Comparison of ENCODE assay signal across 12 cellular contexts in the genomic region with DNA sequence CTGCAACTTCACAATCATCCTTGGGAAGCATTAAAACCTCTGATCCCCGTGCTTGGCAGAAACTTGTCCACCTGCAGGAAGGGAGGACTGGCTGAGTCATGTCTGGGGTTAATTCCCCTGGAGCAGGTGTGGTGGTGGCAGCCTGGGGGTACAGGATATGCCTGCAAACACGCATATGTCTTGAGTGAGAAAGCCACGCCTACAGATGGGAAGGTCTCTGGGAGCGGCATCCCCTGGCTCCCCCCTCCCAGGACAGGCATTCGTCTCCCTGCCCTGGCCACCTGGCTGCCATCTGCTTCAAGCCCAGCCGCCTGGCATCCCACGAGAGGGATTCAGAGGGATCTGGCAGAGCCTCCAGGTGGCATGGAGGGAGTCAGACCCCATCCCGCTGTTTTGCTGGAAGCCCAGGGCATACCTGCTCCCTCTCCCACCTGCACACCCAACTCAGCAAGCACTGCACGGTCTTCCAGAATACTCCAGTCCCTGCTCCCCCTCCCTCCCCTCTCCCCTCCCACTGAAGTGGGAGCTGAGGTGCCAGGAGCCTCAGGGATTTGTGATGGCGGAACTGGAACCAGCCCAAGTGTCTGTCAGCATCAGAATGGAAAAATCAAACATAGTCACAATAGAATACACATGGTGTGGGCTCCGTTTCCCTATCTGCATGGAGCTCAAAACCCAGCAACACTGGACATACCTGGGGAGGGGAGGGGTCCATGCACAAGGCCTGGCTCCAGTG.
DNase-seq lines count a peak whose midpoint lies in the region; ATAC-seq, FAIRE-seq and TF ChIP-seq lines count a peak whose summit lies in the region.
"Had no signal": no experiment of that assay in that cellular context is flagged by ENCODE, and none has a peak within 500 bp of the region (broad histone marks: within the 10 kb centered on the region; RNA-seq: fewer than 3 reads in every experiment).

No MANE protein-coding gene starts in this region.

- no peak overlapping the region for H2BK120ac ChIP-seq in H1 (replicated peaks; ENCODE audit: low read depth, low read length)

- H3K9me3 ChIP-seq in H1 (ENCODE audit: insufficient read depth in 2 of 2, low read depth in 1 of 2, low read length in 1 of 2) = no peaks in the 10 kb centered on the region
- H3K9me3 ChIP-seq in CD8-positive, alpha-beta T cell (ENCODE audit: low read length) = no peaks in the 10 kb centered on the region
- H3K9me3 ChIP-seq: esophagus muscularis mucosa had no signal

- DNase-seq in Calu3 = peak; percentile 61
- DNase-seq in LHCN-M2 (ENCODE audit: low read depth) = peak; percentile 14
- DNase-seq in NCI-H524 (lab: John Stamatoyannopoulos, UW) = peak; percentile 94 to 97
- no peak for DNase-seq in H1 (ENCODE audit: low read depth in 1 of 2, low spot score in 2 of 2)
- no peak for DNase-seq in CD14-positive monocyte (ENCODE audit: low spot score)
- DNase-seq in CD8-positive, alpha-beta T cell = no peak
- no peak for DNase-seq in activated T-cell treated with anti-CD3 and anti-CD28 coated beads, Interleukin-2, amount 50 U/mL, for 48 hours
- no peak for DNase-seq in T-helper 1 cell
- DNase-seq: AML-193; stimulated activated CD4-positive, alpha-beta T cell treated with anti-CD3 and anti-CD28 coated beads, Interleukin-2, amount 100 ng/mL, for 48 hours had no signal

- no peak overlapping the region; the same call in 1 of the 2 replicates for H3K18ac ChIP-seq in H1 (ENCODE audit: extremely low read depth, low read length)

- TF ChIP-seq EP300 in H1 (IDR thresholded peaks at IDR 0.05; ENCODE audit: borderline replicate concordance in 1 of 2, low read depth in 2 of 2, low read length in 2 of 2) = no peak

- H3K56ac ChIP-seq in H1 (replicated peaks; ENCODE audit: insufficient read length, low read depth, low read length) = no peak overlapping the region

- intact Hi-C loops in Calu3 (cut with micrococcal nuclease; ENCODE audit: unreplicated experiment) = no loop called here
- intact Hi-C loops in CD14-positive monocyte (cut with micrococcal nuclease) = no loop called here
- intact Hi-C loops in CD8-positive, alpha-beta T cell (cut with DNase I, micrococcal nuclease) = no loop called here

- H3K36me3 ChIP-seq in H1 (ENCODE audit: control insufficient read depth in 2 of 4, insufficient read depth in 4 of 4, low read length in 3 of 4) = no peaks in the 10 kb centered on the region
- no peaks in the 10 kb centered on the region for H3K36me3 ChIP-seq in CD8-positive, alpha-beta T cell (ENCODE audit: insufficient read depth, low read length)
- H3K36me3 ChIP-seq: esophagus muscularis mucosa, neural progenitor cell had no signal

- H3K4me3 Mint-ChIP-seq in Calu3 (ENCODE audit: low read depth, unreplicated experiment) (no peak overlapping the region), CD14-positive monocyte (no peak overlapping the region)
- no peak overlapping the region for H3K4me3 Mint-ChIP-seq in CD8-positive, alpha-beta T cell
- H3K4me3 Mint-ChIP-seq: neural progenitor cell had no signal

- no peak overlapping the region; a peak in 1 of 8 replicates for H3K4me3 ChIP-seq in H1 (ENCODE audit: extremely low read depth in 1 of 4, insufficient read depth in 2 of 4, low read depth in 3 of 4, low read length in 4 of 4)
- H3K4me3 ChIP-seq in CD8-positive, alpha-beta T cell (ENCODE audit: low read depth, low read length) = no peak overlapping the region
- H3K4me3 ChIP-seq: esophagus muscularis mucosa, neural progenitor cell had no signal

- BruUV-seq in Calu3 (replicated peaks; lab: Mats Ljungman, UMichigan) = no TSS peak

- H4K5ac ChIP-seq in H1 (ENCODE audit: insufficient read length, low read depth, low read length) = no peak overlapping the region

- no peak overlapping the region; a peak in 1 of 7 replicates for H3K9ac ChIP-seq in H1 (replicated peaks in 1 of 4; ENCODE audit: extremely low read depth in 1 of 4, low read depth in 3 of 4, low read length in 3 of 4)
- H3K9ac ChIP-seq: neural progenitor cell had no signal

- H2BK12ac ChIP-seq in H1 (ENCODE audit: low read depth, low read length) = no peak overlapping the region

- H2BK15ac ChIP-seq in H1 (ENCODE audit: low read length) = no peak overlapping the region

- no peak for TF ChIP-seq CTCF in Calu3 (IDR thresholded peaks at IDR 0.05; ENCODE audit: unreplicated experiment)
- no peak for TF ChIP-seq CTCF in H1 (IDR thresholded peaks at IDR 0.05; ENCODE audit: control extremely low read depth in 1 of 3, insufficient read depth in 1 of 3, low read depth in 1 of 3, low read length in 3 of 3)
- no peak for TF ChIP-seq CTCF in CD14-positive monocyte (IDR thresholded peaks at IDR 0.05)
- no peak for TF ChIP-seq CTCF in CD8-positive, alpha-beta T cell (IDR thresholded peaks at IDR 0.05)

- TF ChIP-seq POLR2A in H1 (IDR thresholded peaks at IDR 0.05; ENCODE audit: control extremely low read depth in 1 of 2, low read depth in 2 of 2, low read length in 2 of 2) = no peak

- ATAC-seq in CD8-positive, alpha-beta T cell = no peak

- H3K23me2 ChIP-seq in H1 (ENCODE audit: low read depth, low read length) = no peaks in the 10 kb centered on the region

- H3K27ac Mint-ChIP-seq in Calu3 (ENCODE audit: unreplicated experiment) (no peak overlapping the region), CD14-positive monocyte (no peak overlapping the region)
- no peak overlapping the region for H3K27ac Mint-ChIP-seq in CD8-positive, alpha-beta T cell
- H3K27ac Mint-ChIP-seq: neural progenitor cell had no signal

- WGBS in H1 (ENCODE audit: extremely low coverage in 1 of 2, insufficient coverage in 1 of 2, insufficient read length in 1 of 2, insufficient replicate concordance in 2 of 2, low coverage in 1 of 2, low lambda C conversion rate in 2 of 2, missing lambda C conversion rate in 1 of 2), 2 experiments = 64% methylated on average over 9 of the region's 11 CpGs; no CpG with 5 or more reads in 1 of the 2 experiments

- H3K4ac ChIP-seq in H1 (replicated peaks; ENCODE audit: insufficient read length, low read depth, low read length) = no peak overlapping the region

- peak overlapping the region; percentile 63; the same call in 1 of the 2 replicates for H2AFZ ChIP-seq in H1 (ENCODE audit: low read length)
- H2AFZ ChIP-seq: neural progenitor cell had no signal

- H3K79me1 ChIP-seq in H1 (ENCODE audit: low read depth, low read length) = no peaks in the 10 kb centered on the region

- no peak overlapping the region for H4K91ac ChIP-seq in H1 (replicated peaks; ENCODE audit: insufficient read length, low read length)

- H2BK5ac ChIP-seq in H1 (ENCODE audit: low read depth, low read length) = no peak overlapping the region

- H3K4me1 Mint-ChIP-seq in Calu3 (ENCODE audit: low read depth, unreplicated experiment) (peaks cover 8% of the 10 kb centered on the region), CD14-positive monocyte (no peaks in the 10 kb centered on the region)
- peaks cover 1% of the 10 kb centered on the region for H3K4me1 Mint-ChIP-seq in CD8-positive, alpha-beta T cell (ENCODE audit: low read depth)

- no peaks in the 10 kb centered on the region for H3K79me2 ChIP-seq in H1 (ENCODE audit: control insufficient read depth in 1 of 2, insufficient read depth in 2 of 2, low read length in 2 of 2)

- H4K20me1 ChIP-seq in H1 (replicated peaks in 1 of 2; ENCODE audit: control insufficient read depth in 1 of 2, insufficient read depth in 2 of 2, low read length in 2 of 2) = no peaks in the 10 kb centered on the region

- H3K14ac ChIP-seq in H1 (ENCODE audit: insufficient read length) = no peak overlapping the region

- H3K27me3 ChIP-seq in H1 (replicated peaks in 1 of 4; ENCODE audit: control insufficient read depth in 3 of 4, extremely low read depth in 1 of 4, insufficient read depth in 3 of 4, low read length in 3 of 4) = no peaks in the 10 kb centered on the region; a peak in 1 of 7 replicates
- no peaks in the 10 kb centered on the region for H3K27me3 ChIP-seq in CD8-positive, alpha-beta T cell (ENCODE audit: insufficient read depth, low read length)
- H3K27me3 ChIP-seq: neural progenitor cell had no signal

- H4K8ac ChIP-seq in H1 (ENCODE audit: extremely low read depth, insufficient read depth, low read length) = peak overlapping the region; percentile 57; the same call in 1 of the 2 replicates

- CTCF ChIA-PET in Calu3 (lab: Charles Lee) (interaction anchor here (0.6 kb wide), 1 partner anchor 769 kb away, joined by 4 read pairs; no protein-coding TSS in a partner anchor), H1 (lab: Charles Lee; ENCODE audit: partially characterized antibody) (interaction anchor here (0.8 kb wide), 1 partner anchor 23 kb away, joined by 4 read pairs; no protein-coding TSS in a partner anchor)
- CTCF ChIA-PET in CD8-positive, alpha-beta T cell (lab: Charles Lee) = interaction anchor here (1.1 kb wide), 1 partner anchor 24 kb away, joined by 3 read pairs; no protein-coding TSS in a partner anchor

- H3K27ac ChIP-seq in H1 (ENCODE audit: low read depth, low read length) = no peak overlapping the region
- no peak overlapping the region for H3K27ac ChIP-seq in CD8-positive, alpha-beta T cell (ENCODE audit: low read depth, low read length)
- H3K27ac ChIP-seq: esophagus muscularis mucosa, neural progenitor cell had no signal

- no peak overlapping the region for H2AK5ac ChIP-seq in H1 (ENCODE audit: low read depth, low read length)

- TF ChIP-seq RAD21 in H1 (IDR thresholded peaks at IDR 0.05 in 1 of 2, conservative IDR thresholded peaks at IDR 0.05 in 1 of 2; ENCODE audit: low read depth in 2 of 2, low read length in 2 of 2) = no peak

- H3K36me3 Mint-ChIP-seq in Calu3 (ENCODE audit: insufficient read depth, unreplicated experiment) (no peaks in the 10 kb centered on the region), CD14-positive monocyte (no peaks in the 10 kb centered on the region)
- H3K36me3 Mint-ChIP-seq in CD8-positive, alpha-beta T cell = no peaks in the 10 kb centered on the region
- H3K36me3 Mint-ChIP-seq: neural progenitor cell had no signal

- H3K9me3 Mint-ChIP-seq in Calu3 (ENCODE audit: low read depth, unreplicated experiment) (no peaks in the 10 kb centered on the region), CD14-positive monocyte (peaks cover 0 to 2% (median 0%) of the 10 kb centered on the region in 7 donors)
- no peaks in the 10 kb centered on the region for H3K9me3 Mint-ChIP-seq in CD8-positive, alpha-beta T cell
- H3K9me3 Mint-ChIP-seq: neural progenitor cell had no signal

- H3K23ac ChIP-seq in H1 (ENCODE audit: insufficient read length) = no peak overlapping the region

- FAIRE-seq in H1 (lab: Jason Lieb, UNC) = no peak

- H3K27me3 Mint-ChIP-seq in Calu3 (ENCODE audit: unreplicated experiment) (peaks cover 58% of the 10 kb centered on the region), CD14-positive monocyte (ENCODE audit: low read depth in 3 of 3) (peaks cover 0 to 7% (median 0%) of the 10 kb centered on the region in 3 donors)
- H3K27me3 Mint-ChIP-seq in CD8-positive, alpha-beta T cell (ENCODE audit: low read depth) = no peaks in the 10 kb centered on the region

- peaks cover 0 to 6% (median 0%) of the 10 kb centered on the region in 4 experiments; a peak in 3 of 7 replicates for H3K4me1 ChIP-seq in H1 (replicated peaks in 1 of 4; ENCODE audit: control insufficient read depth in 3 of 4, insufficient read depth in 4 of 4, low read length in 3 of 4)
- H3K4me1 ChIP-seq in CD8-positive, alpha-beta T cell (ENCODE audit: insufficient read depth, low read length) = peaks cover under 1% of the 10 kb centered on the region

- H3K4me2 ChIP-seq in H1 (ENCODE audit: insufficient read depth in 1 of 2, low read depth in 2 of 2, low read length in 2 of 2) = no peak overlapping the region; a peak in 1 of 4 replicates
- H3K4me2 ChIP-seq: neural progenitor cell had no signal

- no peak overlapping the region for H2BK20ac ChIP-seq in H1 (ENCODE audit: low read length)

- POLR2A ChIA-PET in H1 (lab: Charles Lee; ENCODE audit: partially characterized antibody) = no interaction called here
- POLR2A ChIA-PET in CD8-positive, alpha-beta T cell (lab: Charles Lee) = no interaction called here

Comparison
In these comparisons a context has a peak if more than half of its experiments do, and no peak if none do; other contexts are left out.
1. DNase-seq: peak in Calu3 (single experiment), LHCN-M2 (single experiment) and NCI-H524 (2 of 2); none in H1 (0 of 2), CD14-positive monocyte (single experiment), CD8-positive, alpha-beta T cell (0 of 7), activated T-cell treated with anti-CD3 and anti-CD28 coated beads, Interleukin-2, amount 50 U/mL, for 48 hours (0 of 2) and T-helper 1 cell (0 of 5).